ENCODE assay signal across 12 cellular contexts in the genomic region with DNA sequence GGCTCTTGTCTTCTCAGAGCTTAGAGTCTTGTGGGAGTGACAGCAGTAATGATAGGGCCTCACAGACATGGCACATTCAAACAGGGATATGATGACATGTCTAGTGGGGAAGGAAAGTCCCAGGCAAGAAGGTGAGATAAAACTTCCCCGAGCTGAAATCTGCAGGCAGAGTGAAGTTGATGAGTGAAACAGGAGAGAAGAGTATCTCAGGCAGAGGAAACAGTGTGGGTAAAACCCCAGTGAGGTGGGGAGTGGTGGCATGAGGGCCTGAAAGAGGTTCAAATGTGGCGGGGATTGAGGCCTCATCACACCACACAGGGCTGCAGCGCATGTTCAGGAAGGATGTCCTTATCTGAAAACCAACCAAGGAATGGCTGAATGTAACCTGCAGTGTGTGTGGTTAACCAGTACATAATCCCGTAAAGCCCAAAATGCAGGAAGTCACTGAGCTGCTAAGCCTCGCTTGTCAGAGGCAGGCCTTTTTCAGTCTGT.
DNase-seq lines count a peak whose midpoint lies in the region; ATAC-seq and TF ChIP-seq lines count a peak whose summit lies in the region.
"Had no signal": no experiment of that assay in that cellular context is flagged by ENCODE, and none has a peak within 500 bp of the region (broad histone marks: within the 10 kb centered on the region; RNA-seq: fewer than 3 reads in every experiment).

No MANE protein-coding gene starts in this region.

- H3K9me3 Mint-ChIP-seq in Calu3 (ENCODE audit: low read depth, unreplicated experiment): peaks cover 3% of the 10 kb centered on the region

- no peaks in the 10 kb centered on the region for H3K4me1 Mint-ChIP-seq in Calu3 (ENCODE audit: low read depth, unreplicated experiment)

- H3K27ac Mint-ChIP-seq in Calu3 (ENCODE audit: unreplicated experiment): no peak overlapping the region
- H3K27ac Mint-ChIP-seq: stimulated activated naive B cell treated with anti-CD40 and anti-IgM and Interleukin-4, amounts not matched to agents 10 μg/mL and 1 μg/mL and 100 μg/mL, for 72 hours had no signal

- H3K9me3 ChIP-seq in body of pancreas: no peaks in the 10 kb centered on the region
- H3K9me3 ChIP-seq: Caco-2 had no signal

- no peak for TF ChIP-seq POLR2A in body of pancreas (IDR thresholded peaks at IDR 0.05)

- H3K36me3 Mint-ChIP-seq in Calu3 (ENCODE audit: insufficient read depth, unreplicated experiment): no peaks in the 10 kb centered on the region

- H3K4me1 ChIP-seq in body of pancreas: peaks cover 16% of the 10 kb centered on the region

- no peak overlapping the region for H3K4me3 Mint-ChIP-seq in Calu3 (ENCODE audit: low read depth, unreplicated experiment)
- H3K4me3 Mint-ChIP-seq: stimulated activated naive B cell treated with anti-CD40 and anti-IgM and Interleukin-4, amounts not matched to agents 10 μg/mL and 1 μg/mL and 100 μg/mL, for 72 hours had no signal

- H3K36me3 ChIP-seq in body of pancreas (replicated peaks in 1 of 2; ENCODE audit: insufficient read depth in 1 of 2, low read depth in 2 of 2): no peaks in the 10 kb centered on the region

- no peaks in the 10 kb centered on the region for H3K27me3 ChIP-seq in body of pancreas

- ATAC-seq in GM19351 (IDR thresholded peaks at IDR 0.05; ENCODE audit: unreplicated experiment): peak; percentile 76
- peak; percentile 78 for ATAC-seq in HG02763 (IDR thresholded peaks at IDR 0.05; ENCODE audit: unreplicated experiment)
- ATAC-seq in body of pancreas: no peak

- intact Hi-C loops in body of pancreas (cut with DNase I): no loop called here
- intact Hi-C loops in Calu3 (cut with micrococcal nuclease; ENCODE audit: unreplicated experiment): no loop called here

- in situ Hi-C loops in GM13977 (cut with MboI; ENCODE audit: low pct_unique_long_range_greater_than_20kb, low sequenced_read_pairs, unreplicated experiment): no loop called here

- no peak for TF ChIP-seq CTCF in GM13977 (IDR thresholded peaks at IDR 0.05; ENCODE audit: extremely low read depth, insufficient read depth, missing control alignments)
- TF ChIP-seq CTCF in body of pancreas (IDR thresholded peaks at IDR 0.05): no peak
- TF ChIP-seq CTCF in Calu3 (IDR thresholded peaks at IDR 0.05; ENCODE audit: unreplicated experiment): no peak

- CTCF ChIA-PET in Calu3 (lab: Charles Lee): no interaction called here

- H3K4me3 ChIP-seq in body of pancreas: no peak overlapping the region

- peaks cover 22% of the 10 kb centered on the region for H3K27me3 Mint-ChIP-seq in Calu3 (ENCODE audit: unreplicated experiment)

- DNase-seq in GM13977 (ENCODE audit: low spot score) (peak; percentile 21), MV-4-11 (lab: John Stamatoyannopoulos, UW) (peak; percentile 64), body of pancreas (no peak), GF-D8 (lab: John Stamatoyannopoulos, UW) (no peak), CD1c-positive myeloid dendritic cell (ENCODE audit: extremely low spot score) (no peak), Calu3 (no peak)
- DNase-seq: Caco-2; head of caudate nucleus; NCI-H524 treated with DMSO at 0.1 percent for 48 hours; stimulated activated naive B cell treated with anti-CD40 and anti-IgM and Interleukin-4, amounts not matched to agents 10 μg/mL and 1 μg/mL and 100 μg/mL, for 72 hours had no signal

- WGBS in body of pancreas, 2 donors: 78 to 83% methylated on average over 4 to 5 of the region's 5 CpGs

- no peak overlapping the region for H3K27ac ChIP-seq in body of pancreas

- BruUV-seq in Calu3 (replicated peaks; lab: Mats Ljungman, UMichigan): no TSS peak

Comparison
In these comparisons a context has a peak if more than half of its experiments do, and no peak if none do; other contexts are left out.
1. DNase-seq: peak in GM13977 (single experiment) and MV-4-11 (single experiment); none in body of pancreas (0 of 4), GF-D8 (single experiment), CD1c-positive myeloid dendritic cell (single experiment) and Calu3 (single experiment).